8 cellular contexts compared by ENCODE assay signal in the genomic region with DNA sequence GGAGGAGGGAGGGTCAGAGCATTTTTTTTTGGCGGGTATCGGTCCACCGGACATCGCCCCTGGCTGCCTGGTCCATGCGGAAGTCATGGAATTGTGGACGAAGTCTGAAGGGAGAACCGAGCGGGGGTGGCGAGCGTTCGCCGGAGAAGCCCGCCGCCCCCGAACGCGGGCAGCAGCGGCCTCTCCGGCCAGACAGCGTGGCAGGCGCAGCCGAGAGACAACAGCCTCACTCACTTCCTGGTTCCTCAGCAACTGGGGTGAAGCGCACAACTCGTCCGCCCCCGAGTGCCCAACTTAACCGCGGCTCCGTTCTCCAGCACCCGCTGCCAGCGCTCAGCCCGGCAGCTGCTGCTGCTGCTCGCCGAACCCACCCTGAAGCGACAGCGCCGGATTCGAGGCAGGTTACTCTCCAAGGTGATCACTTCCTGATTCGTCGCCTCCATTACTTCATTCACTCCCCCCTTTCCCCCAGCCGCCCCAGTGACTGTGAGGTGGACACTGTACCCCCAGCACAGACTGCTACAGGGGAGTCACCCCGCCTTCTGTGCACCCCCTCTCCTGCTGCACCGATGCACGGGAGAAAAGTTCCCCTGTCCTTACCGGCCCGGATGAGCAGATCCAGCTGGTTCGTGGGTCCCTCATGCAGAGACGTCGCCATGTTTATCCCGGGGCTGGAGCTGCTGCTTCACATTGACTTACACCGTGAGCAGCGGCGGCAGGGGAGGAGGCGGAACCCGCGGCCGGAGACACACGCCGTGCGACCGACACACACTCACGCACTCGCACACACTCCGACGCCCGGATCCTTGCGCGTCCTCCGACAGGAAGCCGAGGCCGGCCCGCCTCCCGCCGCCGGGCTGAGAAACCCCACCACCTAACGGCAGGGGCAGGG.
DNase-seq lines count a peak whose midpoint lies in the region; ATAC-seq lines count a peak whose summit lies in the region.

No MANE protein-coding gene starts in this region.

- in situ Hi-C loops in Caki2 (cut with HindIII; ENCODE audit: low pct_unique_long_range_greater_than_20kb, low sequenced_read_pairs): no loop called here

- ATAC-seq in GM19467 (IDR thresholded peaks at IDR 0.05; ENCODE audit: unreplicated experiment): peak; percentile 55

- DNase-seq in Caki2 (ENCODE audit: low read depth) (peak; percentile 90), HS-27A (ENCODE audit: low read depth) (peak; percentile 76), NT2/D1 (ENCODE audit: low read depth, low spot score) (peak; percentile 71), epithelial cell of prostate (ENCODE audit: low read depth, low spot score) (peak; percentile 52), mucosa of gallbladder (ENCODE audit: low spot score) (peak; percentile 89)
- peak; percentile 91 for DNase-seq in activated CD8-positive, alpha-beta memory T cell treated with anti-CD3 and anti-CD28 coated beads, Interleukin-2, amount 50 U/mL, for 48 hours
- peak; percentile 77 for DNase-seq in stimulated activated CD8-positive, alpha-beta memory T cell treated with anti-CD3 and anti-CD28 coated beads, Interleukin-4, amount 100 ng/mL, for 24 hours (ENCODE audit: low read depth)

- H3K9ac ChIP-seq in NT2/D1 (ENCODE audit: insufficient read length, low read depth): peak overlapping the region; percentile 92

- H3K27ac ChIP-seq in epithelial cell of prostate: peak overlapping the region; percentile 88

- no peaks in the 10 kb centered on the region for H3K4me1 ChIP-seq in NT2/D1 (ENCODE audit: insufficient read depth, insufficient read length)

- no peaks in the 10 kb centered on the region for H3K27me3 ChIP-seq in NT2/D1 (ENCODE audit: insufficient read depth, insufficient read length)

- H3K9me3 ChIP-seq in NT2/D1 (ENCODE audit: insufficient read depth, low read length): no peaks in the 10 kb centered on the region

- no peaks in the 10 kb centered on the region for H3K36me3 ChIP-seq in NT2/D1 (ENCODE audit: insufficient read depth, insufficient read length, low read length)

- H3K4me3 ChIP-seq in NT2/D1 (ENCODE audit: insufficient read length, low read depth): peak overlapping the region; percentile 91

Comparison
In these comparisons a context has a peak if more than half of its experiments do, and no peak if none do; other contexts are left out.
1. Peak in every context shown above with its lines: DNase-seq, ATAC-seq, H3K4me3 ChIP-seq and H3K27ac ChIP-seq.